Comparison of ENCODE assay signal across 1 cellular context in the genomic region with DNA sequence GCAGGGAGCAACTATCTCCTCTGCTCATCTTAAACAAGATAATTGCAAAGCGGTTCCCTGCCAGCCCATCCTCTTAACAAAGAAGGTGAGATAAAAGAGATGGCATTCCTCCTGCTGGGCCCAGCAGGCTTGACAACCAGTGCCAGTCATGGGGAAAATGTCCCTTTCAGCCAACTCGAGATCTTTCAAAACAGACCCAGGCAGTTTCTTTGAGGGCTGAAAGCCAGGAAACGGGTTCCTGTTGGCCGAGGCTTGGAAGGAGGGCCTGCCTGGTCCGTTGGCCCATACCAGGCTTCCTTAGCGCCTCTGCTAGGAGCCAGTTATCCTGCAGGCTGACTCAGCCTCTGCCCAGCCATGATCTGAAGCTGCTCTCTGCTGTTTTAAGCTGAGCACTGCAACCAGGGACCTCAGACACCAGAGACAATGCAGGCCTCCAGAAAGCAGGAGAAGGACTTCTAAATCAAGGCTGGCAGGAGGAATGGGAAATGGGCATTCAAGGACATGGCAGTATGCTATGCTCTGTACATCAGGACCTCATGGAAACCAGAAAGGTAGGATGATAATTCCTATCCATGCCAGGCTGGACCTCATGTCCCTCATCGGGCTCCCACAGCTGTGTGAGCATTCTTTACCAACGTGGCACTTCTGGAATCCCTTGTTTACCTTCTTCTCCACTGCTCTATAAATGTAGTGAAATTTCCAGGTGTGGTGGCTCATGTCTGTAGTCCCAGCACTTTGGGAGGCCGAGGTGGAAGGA.
TF ChIP-seq lines count a peak whose summit lies in the region.

No MANE protein-coding gene starts in this region.

TF ChIP-seq in WTC11, 78 proteins besides CTCF, POLR2A, EP300 and RAD21 (continued from another document):
- TF ChIP-seq, protein P1, sequence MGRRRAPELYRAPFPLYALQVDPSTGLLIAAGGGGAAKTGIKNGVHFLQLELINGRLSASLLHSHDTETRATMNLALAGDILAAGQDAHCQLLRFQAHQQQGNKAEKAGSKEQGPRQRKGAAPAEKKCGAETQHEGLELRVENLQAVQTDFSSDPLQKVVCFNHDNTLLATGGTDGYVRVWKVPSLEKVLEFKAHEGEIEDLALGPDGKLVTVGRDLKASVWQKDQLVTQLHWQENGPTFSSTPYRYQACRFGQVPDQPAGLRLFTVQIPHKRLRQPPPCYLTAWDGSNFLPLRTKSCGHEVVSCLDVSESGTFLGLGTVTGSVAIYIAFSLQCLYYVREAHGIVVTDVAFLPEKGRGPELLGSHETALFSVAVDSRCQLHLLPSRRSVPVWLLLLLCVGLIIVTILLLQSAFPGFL (CRISPR knock-in tag; IDR thresholded peaks at IDR 0.05; ENCODE audit: borderline replicate concordance): no peak
